Comparison of ENCODE assay signal across 29 cellular contexts in genomic region chr2:234546770-234547169, GRCh38.
"Had no signal": no experiment of that assay in that cellular context is flagged by ENCODE, and none has a peak within 500 bp of the region (broad histone marks: within the 10 kb centered on the region; RNA-seq: fewer than 3 reads in every experiment).

No MANE protein-coding gene starts in this region.

- ATAC-seq: activated CD8-positive, alpha-beta T cell treated with anti-CD3 and anti-CD28 coated beads, Interleukin-2, amount 10 ng/mL, durations not matched to agents 7 days and 5 days; activated naive CD8-positive, alpha-beta T cell treated with anti-CD3 and anti-CD28 coated beads, Interleukin-2, amount 50 U/mL, for 24 hours; PC-3; Right ventricle myocardium inferior; SK-N-SH treated with all-trans-retinoic acid at 6 μM for 48 hours; T-cell had no signal

- H3K27ac Mint-ChIP-seq: activated CD4-positive, alpha-beta T cell treated with anti-CD3 and anti-CD28 coated beads, Interleukin-2, amount 10 ng/mL, durations not matched to agents 24 days and 14 days; activated CD8-positive, alpha-beta T cell treated with anti-CD3 and anti-CD28 coated beads, Interleukin-2, amount 10 ng/mL, durations not matched to agents 7 days and 5 days; activated naive CD4-positive, alpha-beta T cell treated with anti-CD3 and anti-CD28 coated beads, Interleukin-2, amount 10 ng/mL, durations not matched to agents 7 days and 5 days; activated naive CD8-positive, alpha-beta T cell; activated naive CD8-positive, alpha-beta T cell treated with anti-CD3 and anti-CD28 coated beads, Interleukin-2, amount 50 U/mL, for 24 hours; activated T-cell treated with anti-CD3 and anti-CD28 coated beads, Interleukin-2, amount 50 U/mL, for 24 hours; T-cell had no signal

- H3K4me3 Mint-ChIP-seq: activated CD4-positive, alpha-beta T cell treated with anti-CD3 and anti-CD28 coated beads, Interleukin-2, amount 10 ng/mL, durations not matched to agents 24 days and 14 days; activated CD8-positive, alpha-beta T cell treated with anti-CD3 and anti-CD28 coated beads, Interleukin-2, amount 10 ng/mL, durations not matched to agents 7 days and 5 days; activated naive CD4-positive, alpha-beta T cell treated with anti-CD3 and anti-CD28 coated beads, Interleukin-2, amount 10 ng/mL, durations not matched to agents 7 days and 5 days; activated naive CD8-positive, alpha-beta T cell; activated naive CD8-positive, alpha-beta T cell treated with anti-CD3 and anti-CD28 coated beads, Interleukin-2, amount 50 U/mL, for 24 hours; activated T-cell treated with anti-CD3 and anti-CD28 coated beads, Interleukin-2, amount 50 U/mL, for 24 hours; T-cell had no signal

- H3K36me3 Mint-ChIP-seq: activated naive CD4-positive, alpha-beta T cell treated with anti-CD3 and anti-CD28 coated beads, Interleukin-2, amount 10 ng/mL, durations not matched to agents 7 days and 5 days; activated naive CD8-positive, alpha-beta T cell; T-cell had no signal

- H3K9me3 Mint-ChIP-seq: activated CD4-positive, alpha-beta T cell treated with anti-CD3 and anti-CD28 coated beads, Interleukin-2, amount 10 ng/mL, durations not matched to agents 24 days and 14 days; activated naive CD4-positive, alpha-beta T cell treated with anti-CD3 and anti-CD28 coated beads, Interleukin-2, amount 10 ng/mL, durations not matched to agents 7 days and 5 days; activated naive CD8-positive, alpha-beta T cell treated with anti-CD3 and anti-CD28 coated beads, Interleukin-2, amount 50 U/mL, for 24 hours; activated T-cell treated with anti-CD3 and anti-CD28 coated beads, Interleukin-2, amount 50 U/mL, for 24 hours; T-cell had no signal

- FAIRE-seq: RCC 7860 had no signal

- DNase-seq: activated CD4-positive, alpha-beta T cell treated with anti-CD3 and anti-CD28 coated beads, Interleukin-2, amount 10 ng/mL, durations not matched to agents 24 days and 14 days; activated CD4-positive, alpha-beta T cell treated with anti-CD3 and anti-CD28 coated beads, Interleukin-2, amount 50 U/mL, for 48 hours; activated CD8-positive, alpha-beta T cell treated with anti-CD3 and anti-CD28 coated beads, Interleukin-2, amount 10 ng/mL, durations not matched to agents 7 days and 5 days; activated effector memory CD4-positive, alpha-beta T cell treated with Interleukin-2 at 50 U/mL for 16 hours; activated naive CD4-positive, alpha-beta T cell treated with anti-CD3 and anti-CD28 coated beads, Interleukin-2, amount 10 ng/mL, durations not matched to agents 7 days and 5 days; activated naive CD8-positive, alpha-beta T cell treated with anti-CD3 and anti-CD28 coated beads, Interleukin-2, amount 50 U/mL, for 24 hours; activated T-cell treated with anti-CD3 and anti-CD28 coated beads, Interleukin-2, amount 50 U/mL, for 24 hours; anterior cingulate cortex; cerebellar nuclear complex; Karpas-422; KBM-7; NCI-H1105; NCI-H1417 treated with DMSO at 0.1 percent for 48 hours; NCI-H187 treated with DMSO at 0.1 percent for 48 hours; NCI-H2081; NCI-H345; NCI-H524 treated with DMSO at 0.1 percent for 48 hours; NK-92 treated with Interleukin-12 subunit alpha and Interleukin-12 subunit beta, amount 100 ng/mL, for 24 hours; PC-3; SIG-M5; T-cell; T-helper 2 cell; T-helper 9 cell had no signal

- H3K27ac ChIP-seq: RWPE1, VCaP had no signal
